12 cellular contexts compared by ENCODE assay signal in the genomic region with DNA sequence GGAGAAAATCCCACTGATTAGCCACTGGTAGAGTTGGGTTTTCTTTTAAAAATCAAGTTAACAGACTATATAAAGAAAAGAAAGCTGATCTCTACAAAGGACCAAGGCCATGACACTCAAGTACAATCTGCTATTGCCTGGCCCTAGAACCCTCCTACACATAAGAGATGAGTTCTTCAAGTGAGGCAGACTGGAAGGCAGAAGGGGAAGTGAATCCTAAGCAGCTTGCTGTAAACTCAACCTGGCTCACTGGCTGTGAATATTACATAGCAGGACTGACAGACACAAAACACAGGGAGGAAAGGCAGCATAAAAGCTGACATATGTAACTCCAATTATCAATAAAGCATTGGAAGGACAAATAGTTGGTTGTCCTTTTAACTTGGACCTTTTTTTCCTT.
DNase-seq lines count a peak whose midpoint lies in the region; ATAC-seq and TF ChIP-seq lines count a peak whose summit lies in the region.
"Had no signal": no experiment of that assay in that cellular context is flagged by ENCODE, and none has a peak within 500 bp of the region (broad histone marks: within the 10 kb centered on the region; RNA-seq: fewer than 3 reads in every experiment).

No MANE protein-coding gene starts in this region.

- intact Hi-C loops in PC-9 (cut with micrococcal nuclease; ENCODE audit: unreplicated experiment) (no loop called here), vagina (cut with DNase I) (no loop called here)

- no peak overlapping the region for H4K91ac ChIP-seq in mesenchymal stem cell (ENCODE audit: low read length)

- BruUV-seq in PC-9 (replicated peaks; lab: Mats Ljungman, UMichigan): no TSS peak

- no peak overlapping the region for H3K18ac ChIP-seq in mesenchymal stem cell (ENCODE audit: low read depth in 1 of 2, low read length in 2 of 2)

- H2BK120ac ChIP-seq in mesenchymal stem cell (ENCODE audit: low read depth, low read length): no peak overlapping the region

- no peak for TF ChIP-seq POLR2A in vagina (IDR thresholded peaks at IDR 0.05)

- H3K4me1 ChIP-seq in PC-9 (replicated peaks; ENCODE audit: insufficient read depth): peaks cover 10% of the 10 kb centered on the region
- no peaks in the 10 kb centered on the region for H3K4me1 ChIP-seq in mesenchymal stem cell (ENCODE audit: control insufficient read depth, insufficient read depth, low read depth, low read length)
- peaks cover 22% of the 10 kb centered on the region for H3K4me1 ChIP-seq in vagina

- H3K4me3 ChIP-seq in GM12864 (ENCODE audit: low read depth, low read length) (no peak overlapping the region), PC-9 (no peak overlapping the region), mesenchymal stem cell (ENCODE audit: insufficient read depth in 1 of 2, low read depth in 1 of 2, low read length in 2 of 2) (no peak overlapping the region), vagina (no peak overlapping the region)
- H3K4me3 ChIP-seq: suprapubic skin had no signal

- no peak for TF ChIP-seq CTCF in GM12864 (IDR thresholded peaks at IDR 0.05; ENCODE audit: low read depth, low read length, missing control alignments)
- TF ChIP-seq CTCF in PC-9 (conservative IDR thresholded peaks at IDR 0.05): no peak
- TF ChIP-seq CTCF in vagina (IDR thresholded peaks at IDR 0.05): no peak

- no peak overlapping the region for H2AK5ac ChIP-seq in mesenchymal stem cell (ENCODE audit: low read length, severe bottlenecking)

- H2BK5ac ChIP-seq in mesenchymal stem cell (ENCODE audit: low read depth, low read length, poor library complexity, severe bottlenecking): no peak overlapping the region

- H3K9me3 ChIP-seq in PC-9 (ENCODE audit: insufficient read depth, low read depth) (no peaks in the 10 kb centered on the region), mesenchymal stem cell (ENCODE audit: control insufficient read depth, low read length) (no peaks in the 10 kb centered on the region), vagina (no peaks in the 10 kb centered on the region)
- H3K9me3 ChIP-seq: suprapubic skin had no signal

- DNase-seq in GM12864 (ENCODE audit: low read depth) (peak; percentile 59), PC-9 (no peak), mesenchymal stem cell (no peak), mesenteric fat pad (ENCODE audit: low spot score) (no peak), amygdala (lab: John Stamatoyannopoulos, UW) (no peak), vagina (ENCODE audit: extremely low spot score in 2 of 2) (no peak)
- DNase-seq: DMS79 treated with DMSO at 0.1 percent for 48 hours; effector memory CD4-positive, alpha-beta T cell had no signal

- peak overlapping the region; percentile 26; the same call in 1 of the 2 replicates for H3K27ac ChIP-seq in PC-9
- H3K27ac ChIP-seq in mesenchymal stem cell (ENCODE audit: low read length, poor library complexity, severe bottlenecking): no peak overlapping the region
- no peak overlapping the region for H3K27ac ChIP-seq in vagina
- H3K27ac ChIP-seq: RWPE1, suprapubic skin had no signal

- peaks cover 22% of the 10 kb centered on the region for H4K20me1 ChIP-seq in PC-9 (ENCODE audit: insufficient read depth)

- peaks cover 14% of the 10 kb centered on the region for H3K79me1 ChIP-seq in mesenchymal stem cell (replicated peaks; ENCODE audit: low read length, poor library complexity, severe bottlenecking)

- no peak overlapping the region for H3K14ac ChIP-seq in mesenchymal stem cell (ENCODE audit: low read length in 2 of 2)

- H3K4me2 ChIP-seq in PC-9 (no peak overlapping the region), mesenchymal stem cell (ENCODE audit: low read length, poor library complexity, severe bottlenecking) (no peak overlapping the region)

- no peak overlapping the region for H3K4ac ChIP-seq in mesenchymal stem cell (ENCODE audit: low read depth in 1 of 2, low read length in 2 of 2)

- no peak overlapping the region for H3K23ac ChIP-seq in mesenchymal stem cell (ENCODE audit: low read length in 2 of 2)

- H3K27me3 ChIP-seq in PC-9 (ENCODE audit: insufficient read depth, low read depth): no peaks in the 10 kb centered on the region
- no peaks in the 10 kb centered on the region for H3K27me3 ChIP-seq in mesenchymal stem cell (ENCODE audit: control insufficient read depth in 1 of 2, insufficient read depth in 1 of 2, low read length in 2 of 2)
- no peaks in the 10 kb centered on the region for H3K27me3 ChIP-seq in vagina
- H3K27me3 ChIP-seq: suprapubic skin had no signal

- POLR2A ChIA-PET in PC-9 (lab: Charles Lee; ENCODE audit: unreplicated experiment): no interaction called here

- no peak overlapping the region for H4K8ac ChIP-seq in mesenchymal stem cell (ENCODE audit: low read length)

- H3K36me3 ChIP-seq in PC-9 (ENCODE audit: low read depth) (peaks cover 23% of the 10 kb centered on the region), mesenchymal stem cell (ENCODE audit: control insufficient read depth in 1 of 2, insufficient read depth in 2 of 2, low read depth in 1 of 2, low read length in 2 of 2) (peaks cover 18 to 62% of the 10 kb centered on the region in 2 experiments), vagina (peaks cover 0 to 34% of the 10 kb centered on the region in 2 donors)

- peaks cover 39% of the 10 kb centered on the region for H3K79me2 ChIP-seq in PC-9 (ENCODE audit: low read depth)

- H3F3A ChIP-seq in PC-9 (ENCODE audit: insufficient read depth, low read depth): peaks cover 8% of the 10 kb centered on the region

- H2AFZ ChIP-seq in PC-9 (no peak overlapping the region), mesenchymal stem cell (ENCODE audit: low read depth, low read length) (no peak overlapping the region)

- H3K9ac ChIP-seq in mesenchymal stem cell (ENCODE audit: low read length): no peak overlapping the region

- H2BK12ac ChIP-seq in mesenchymal stem cell (ENCODE audit: low read length in 2 of 2): no peak overlapping the region

- no peak overlapping the region for H2BK15ac ChIP-seq in mesenchymal stem cell (ENCODE audit: low read depth, poor library complexity, severe bottlenecking)

- no peaks in the 10 kb centered on the region for H3K9me2 ChIP-seq in PC-9 (ENCODE audit: insufficient read depth)

- CTCF ChIA-PET in PC-9 (lab: Charles Lee): no interaction called here

- peak; percentile 77 for ATAC-seq in GM19397 (IDR thresholded peaks at IDR 0.05; ENCODE audit: unreplicated experiment)
- peak; percentile 90 for ATAC-seq in HG03039 (IDR thresholded peaks at IDR 0.05; ENCODE audit: unreplicated experiment)
